In genomic region chr17:14926073-14926472, GRCh38 we compare ENCODE assay signal across 12 cellular contexts.
"Had no signal": no experiment of that assay in that cellular context is flagged by ENCODE, and none has a peak within 500 bp of the region (broad histone marks: within the 10 kb centered on the region; RNA-seq: fewer than 3 reads in every experiment).

No MANE protein-coding gene starts in this region.

- H3K36me3 ChIP-seq: adrenal gland, colonic mucosa, WERI-Rb-1 had no signal

- H3K27me3 ChIP-seq: body of pancreas, colonic mucosa had no signal

- H3K4me3 ChIP-seq: adrenal gland, body of pancreas, colonic mucosa, dorsolateral prefrontal cortex had no signal

- H3K4me1 ChIP-seq: adrenal gland, colonic mucosa had no signal

- H3K9me3 ChIP-seq: adrenal gland, body of pancreas, colonic mucosa had no signal

- H3K27ac ChIP-seq: adrenal gland, body of pancreas, colonic mucosa, dorsolateral prefrontal cortex, WERI-Rb-1 had no signal

- DNase-seq: activated B cell treated with CpG ODN at 0.5 μM for 24 hours, aorta, cerebellar nuclear complex had no signal

- ATAC-seq: activated CD8-positive, alpha-beta T cell treated with anti-CD3 and anti-CD28 coated beads for 36 hours; activated naive CD8-positive, alpha-beta T cell treated with anti-CD3 and anti-CD28 coated beads, Interleukin-2, amount 50 U/mL, for 24 hours; activated T-cell treated with anti-CD3 and anti-CD28 coated beads, Interleukin-2, amount 50 U/mL, for 4 hours had no signal

- FAIRE-seq: TTC549 had no signal
